Comparison of ENCODE assay signal across 10 cellular contexts in genomic region chr13:42990147-42990990, GRCh38. TPM values are rescaled to one million over a fixed set of nuclear protein-coding genes. Genes with fewer than 3 reads are reported as not detected.
DNase-seq lines count a peak whose midpoint lies in the region; ATAC-seq and TF ChIP-seq lines count a peak whose summit lies in the region.
"Had no signal": no experiment of that assay in that cellular context is flagged by ENCODE, and none has a peak within 500 bp of the region (broad histone marks: within the 10 kb centered on the region; RNA-seq: fewer than 3 reads in every experiment).

No MANE protein-coding gene starts in this region.

- 47 to 66% methylated on average over 9 of the region's 9 CpGs for WGBS in esophagus squamous epithelium, 2 donors
- 71 to 78% methylated on average over 9 of the region's 9 CpGs for WGBS in body of pancreas, 2 donors

- TF ChIP-seq CTCF in esophagus squamous epithelium (IDR thresholded peaks at IDR 0.05) (no peak), body of pancreas (IDR thresholded peaks at IDR 0.05) (no peak), omental fat pad (IDR thresholded peaks at IDR 0.05) (no peak)

- DNase-seq in NCI-H1417 (lab: John Stamatoyannopoulos, UW) (peak in 2 of 3 experiments; percentile 45 to 74), NCI-H1417 treated with DMSO at 0.1 percent for 48 hours (lab: John Stamatoyannopoulos, UW) (no peak), NCI-H748 (lab: John Stamatoyannopoulos, UW; ENCODE audit: unreplicated experiment) (peak; percentile 82), esophagus squamous epithelium (lab: John Stamatoyannopoulos, UW) (no peak), body of pancreas (no peak), omental fat pad (ENCODE audit: low spot score) (no peak), NCI-H187 treated with DMSO at 0.1 percent for 48 hours (lab: John Stamatoyannopoulos, UW) (no peak)

- peak overlapping the region in 3 of 4 donors; percentile 66 to 88 (median 82) for H3K4me3 ChIP-seq in esophagus squamous epithelium
- H3K4me3 ChIP-seq in skin epidermis: peak overlapping the region in 6 of 7 experiments; percentile 44 to 75 (median 52)
- no peak overlapping the region for H3K4me3 ChIP-seq in body of pancreas

- ATAC-seq in body of pancreas (no peak), omental fat pad (ENCODE audit: low FRiP score) (no peak)
- ATAC-seq: HCT116 had no signal

- peak overlapping the region in 3 of 4 donors; percentile 6 to 94 (median 89) for H3K27ac ChIP-seq in esophagus squamous epithelium
- H3K27ac ChIP-seq in skin epidermis: peak overlapping the region in 11 of 21 experiments; percentile 76 to 98 (median 93)
- no peak overlapping the region for H3K27ac ChIP-seq in body of pancreas

- H3K27me3 ChIP-seq in esophagus squamous epithelium: no peaks in the 10 kb centered on the region
- H3K27me3 ChIP-seq in body of pancreas: no peaks in the 10 kb centered on the region

- H3K4me1 ChIP-seq in esophagus squamous epithelium (peaks cover 3 to 36% (median 11%) of the 10 kb centered on the region in 3 donors), body of pancreas (peaks cover 16% of the 10 kb centered on the region)

- no peak for TF ChIP-seq POLR2A in esophagus squamous epithelium (IDR thresholded peaks at IDR 0.05)
- no peak for TF ChIP-seq POLR2A in body of pancreas (IDR thresholded peaks at IDR 0.05)

- intact Hi-C loops in esophagus squamous epithelium (cut with DNase I): no loop called here
- intact Hi-C loops in body of pancreas (cut with DNase I): no loop called here

- H3K36me3 ChIP-seq in esophagus squamous epithelium: no peaks in the 10 kb centered on the region
- no peaks in the 10 kb centered on the region for H3K36me3 ChIP-seq in body of pancreas (replicated peaks in 1 of 2; ENCODE audit: insufficient read depth in 1 of 2, low read depth in 2 of 2)

- H3K9me3 ChIP-seq in esophagus squamous epithelium (no peaks in the 10 kb centered on the region), body of pancreas (no peaks in the 10 kb centered on the region)

RNA-seq across cellular contexts. Expression of gene EPSTI1, which starts 1.7 kb away (rescaled TPM):
- total RNA-seq in esophagus squamous epithelium: 10 to 100 TPM in 1 of 4 donors, 1 to 10 TPM in 3; 1.1 to 10.2 (median 5.8) TPM
- 1 to 10 TPM; 1.6 to 6.6 TPM for total RNA-seq in body of pancreas
- total RNA-seq in omental fat pad: 10 to 100 TPM in 3 of 4 donors, 1 to 10 TPM in 1; 8.3 to 31.8 (median 10.9) TPM
- total RNA-seq: SK-MEL-5 had no signal

RNA-seq across cellular contexts. Expression of gene DNAJC15, which starts 33.0 kb away (rescaled TPM):
- total RNA-seq in esophagus squamous epithelium (10 to 100 TPM in 2 of 4 donors, 1 to 10 TPM in 2; 2.9 to 15.0 (median 9.0) TPM), body of pancreas (1 to 10 TPM; 4.9 to 5.2 TPM), omental fat pad (10 to 100 TPM in 3 of 4 donors, 1 to 10 TPM in 1; 5.5 to 12.1 (median 10.9) TPM)

Comparison
In these comparisons a context has a peak if more than half of its experiments do, and no peak if none do; other contexts are left out.
1. DNase-seq: peak in NCI-H1417 (2 of 3) and NCI-H748 (single experiment); none in NCI-H1417 treated with DMSO at 0.1 percent for 48 hours (single experiment), esophagus squamous epithelium (single experiment), body of pancreas (0 of 4), omental fat pad (single experiment) and NCI-H187 treated with DMSO at 0.1 percent for 48 hours (single experiment).
2. H3K27ac ChIP-seq: peak in esophagus squamous epithelium (3 of 4) and skin epidermis (11 of 21); none in body of pancreas (0 of 4).
3. H3K4me3 ChIP-seq: peak in esophagus squamous epithelium (3 of 4) and skin epidermis (6 of 7); none in body of pancreas (0 of 2).